In genomic region chr7:103504505-103505135, GRCh38 we compare ENCODE assay signal across 17 cellular contexts. TPM values are rescaled to one million over a fixed set of nuclear protein-coding genes. Genes with fewer than 3 reads are reported as not detected.
"Had no signal": no experiment of that assay in that cellular context is flagged by ENCODE, and none has a peak within 500 bp of the region (broad histone marks: within the 10 kb centered on the region; RNA-seq: fewer than 3 reads in every experiment).

No MANE protein-coding gene starts in this region.

- H3K4me3 Mint-ChIP-seq: activated CD8-positive, alpha-beta memory T cell treated with anti-CD3 and anti-CD28 coated beads, Interleukin-2, amount 10 ng/mL, durations not matched to agents 7 days and 5 days; activated naive CD8-positive, alpha-beta T cell; activated T-cell treated with anti-CD3 and anti-CD28 coated beads, Interleukin-2, amount 50 U/mL, for 24 hours; stimulated activated naive CD8-positive, alpha-beta T cell treated with anti-CD3 and anti-CD28 coated beads, Interleukin-15, amount 100 ng/mL, for 72 hours had no signal

- H3K36me3 Mint-ChIP-seq: activated CD8-positive, alpha-beta memory T cell treated with anti-CD3 and anti-CD28 coated beads, Interleukin-2, amount 10 ng/mL, durations not matched to agents 7 days and 5 days; activated naive CD8-positive, alpha-beta T cell had no signal

- H3K27ac Mint-ChIP-seq: activated CD8-positive, alpha-beta memory T cell treated with anti-CD3 and anti-CD28 coated beads, Interleukin-2, amount 10 ng/mL, durations not matched to agents 7 days and 5 days; activated naive CD8-positive, alpha-beta T cell; activated T-cell treated with anti-CD3 and anti-CD28 coated beads, Interleukin-2, amount 50 U/mL, for 24 hours had no signal

- H3K9me3 Mint-ChIP-seq: activated T-cell treated with anti-CD3 and anti-CD28 coated beads, Interleukin-2, amount 50 U/mL, for 24 hours; stimulated activated naive CD8-positive, alpha-beta T cell treated with anti-CD3 and anti-CD28 coated beads, Interleukin-15, amount 100 ng/mL, for 72 hours had no signal

- H3K4me1 Mint-ChIP-seq: activated CD8-positive, alpha-beta memory T cell treated with anti-CD3 and anti-CD28 coated beads, Interleukin-2, amount 10 ng/mL, durations not matched to agents 7 days and 5 days; stimulated activated naive CD8-positive, alpha-beta T cell treated with anti-CD3 and anti-CD28 coated beads, Interleukin-15, amount 100 ng/mL, for 72 hours had no signal

- ATAC-seq: activated CD4-positive, CD25-positive, alpha-beta regulatory T cell treated with anti-CD3 and anti-CD28 coated beads, Interleukin-2, amount 50 U/mL, for 24 hours; activated CD8-positive, alpha-beta memory T cell treated with anti-CD3 and anti-CD28 coated beads, Interleukin-2, amount 10 ng/mL, durations not matched to agents 7 days and 5 days; esophagus mucosa; stimulated activated naive CD8-positive, alpha-beta T cell treated with anti-CD3 and anti-CD28 coated beads, Interleukin-15, amount 100 ng/mL, for 72 hours had no signal

- DNase-seq: activated CD4-positive, alpha-beta T cell treated with anti-CD3 and anti-CD28 coated beads, Interleukin-2, amount 50 U/mL, for 4 hours; activated CD8-positive, alpha-beta memory T cell treated with anti-CD3 and anti-CD28 coated beads, Interleukin-2, amount 10 ng/mL, durations not matched to agents 7 days and 5 days; activated effector memory CD4-positive, alpha-beta T cell treated with anti-CD3 and anti-CD28 coated beads, Interleukin-2, amount 50 U/mL, for 16 hours; activated T-cell treated with anti-CD3 and anti-CD28 coated beads, Interleukin-2, amount 50 U/mL, for 24 hours; brain microvascular endothelial cell; cerebellar nuclear complex; dermis blood vessel endothelial cell; hypothalamus; midbrain; retina; stimulated activated CD4-positive, alpha-beta T cell treated with anti-CD3 and anti-CD28 coated beads, Interleukin-4, amount 100 ng/mL, for 4 hours; stimulated activated naive CD8-positive, alpha-beta T cell treated with anti-CD3 and anti-CD28 coated beads, Interleukin-15, amount 100 ng/mL, for 72 hours had no signal

RNA-seq across cellular contexts. Expression of gene SLC26A5, which starts 58.6 kb away (rescaled TPM):
- total RNA-seq: activated CD8-positive, alpha-beta memory T cell treated with anti-CD3 and anti-CD28 coated beads, Interleukin-2, amount 10 ng/mL, durations not matched to agents 7 days and 5 days; esophagus mucosa; glomerular endothelial cell; thoracic aorta had no signal
